In genomic region chr3:101351834-101352233, GRCh38 we compare ENCODE assay signal across 24 cellular contexts. TPM values are rescaled to one million over a fixed set of nuclear protein-coding genes. Genes with fewer than 3 reads are reported as not detected.
A peak's percentile ranks its signal among the peaks of the same experiment; 100 is the strongest.
DNase-seq lines count a peak whose midpoint lies in the region; ATAC-seq, FAIRE-seq and TF ChIP-seq lines count a peak whose summit lies in the region.
"Had no signal": no experiment of that assay in that cellular context is flagged by ENCODE, and none has a peak within 500 bp of the region (broad histone marks: within the 10 kb centered on the region; RNA-seq: fewer than 3 reads in every experiment).

No MANE protein-coding gene starts in this region.

- H3K4me3 ChIP-seq in Karpas-422 (ENCODE audit: low read length) = 0 out of 2 replicates have a peak overlapping the region, but pooled peaks have one; percentile 21
- no peak overlapping the region for H3K4me3 ChIP-seq in CD8-positive, alpha-beta memory T cell (ENCODE audit: low read length)
- H3K4me3 ChIP-seq: hepatocyte, suprapubic skin had no signal

- ATAC-seq in WTC11 = no peak
- ATAC-seq: foreskin keratinocyte, SK-N-SH treated with all-trans-retinoic acid at 6 μM for 48 hours had no signal

- no peaks in the 10 kb centered on the region for H3K27me3 Mint-ChIP-seq in WTC11 (ENCODE audit: low read depth)
- no peaks in the 10 kb centered on the region for H3K27me3 Mint-ChIP-seq in CD8-positive, alpha-beta memory T cell
- H3K27me3 Mint-ChIP-seq: dendritic cell treated with granulocyte-macrophage colony-stimulating factor and Interleukin-4, amounts not matched to agents 40 ng/mL and 50 ng/mL, for 4 days had no signal

- POLR2A ChIA-PET in WTC11 (lab: Charles Lee) = no interaction called here
- POLR2A ChIA-PET in CD8-positive, alpha-beta memory T cell (lab: Charles Lee) = no interaction called here

- H4K20me1 ChIP-seq in Karpas-422 (ENCODE audit: insufficient read depth, low read depth, low read length) = no peaks in the 10 kb centered on the region

- TF ChIP-seq CTCF in WTC11 (IDR thresholded peaks at IDR 0.05) = no peak

- no peak overlapping the region for H2AFZ ChIP-seq in Karpas-422 (ENCODE audit: low read length)
- H2AFZ ChIP-seq: hepatocyte had no signal

- CTCF ChIA-PET in WTC11 (lab: Charles Lee) = no interaction called here
- CTCF ChIA-PET in CD8-positive, alpha-beta memory T cell (lab: Charles Lee) = no interaction called here

- no peaks in the 10 kb centered on the region for H3K9me2 ChIP-seq in Karpas-422 (replicated peaks; ENCODE audit: insufficient read depth, low read length)

- 0 out of 2 replicates have a peak overlapping the region, but pooled peaks have one; percentile 17 for H3K9ac ChIP-seq in Karpas-422 (ENCODE audit: low read length)

- H3K4me1 ChIP-seq in Karpas-422 (ENCODE audit: low read length) = peaks cover 12% of the 10 kb centered on the region
- no peaks in the 10 kb centered on the region for H3K4me1 ChIP-seq in CD8-positive, alpha-beta memory T cell (ENCODE audit: insufficient read depth, low read length)
- H3K4me1 ChIP-seq: foreskin keratinocyte, suprapubic skin had no signal

- no peaks in the 10 kb centered on the region for H3K4me1 Mint-ChIP-seq in WTC11
- H3K4me1 Mint-ChIP-seq in CD8-positive, alpha-beta memory T cell = no peaks in the 10 kb centered on the region

- no peaks in the 10 kb centered on the region for H3K36me3 ChIP-seq in Karpas-422 (ENCODE audit: insufficient read depth, low read length)
- no peaks in the 10 kb centered on the region for H3K36me3 ChIP-seq in CD8-positive, alpha-beta memory T cell (ENCODE audit: insufficient read depth, low read length)

- H3K27me3 ChIP-seq in Karpas-422 (ENCODE audit: low read length) = no peaks in the 10 kb centered on the region
- H3K27me3 ChIP-seq in CD8-positive, alpha-beta memory T cell (ENCODE audit: insufficient read depth, low read length, poor library complexity, severe bottlenecking) = no peaks in the 10 kb centered on the region
- H3K27me3 ChIP-seq: foreskin keratinocyte, hepatocyte, suprapubic skin had no signal

- H3K9me3 ChIP-seq in Karpas-422 (ENCODE audit: low read length) = no peaks in the 10 kb centered on the region
- no peaks in the 10 kb centered on the region for H3K9me3 ChIP-seq in CD8-positive, alpha-beta memory T cell (ENCODE audit: low read length)
- H3K9me3 ChIP-seq: suprapubic skin had no signal

- H3K36me3 Mint-ChIP-seq in WTC11 = no peaks in the 10 kb centered on the region
- H3K36me3 Mint-ChIP-seq in CD8-positive, alpha-beta memory T cell = peaks cover 6 to 42% (median 23%) of the 10 kb centered on the region in 3 donors

- peak; percentile 68 for FAIRE-seq in islet of Langerhans (lab: Jason Lieb, UNC)
- FAIRE-seq: urothelium cell line had no signal

- peak overlapping the region; percentile 48 for H3K4me2 ChIP-seq in Karpas-422 (ENCODE audit: low read depth, low read length, poor library complexity, severe bottlenecking)
- H3K4me2 ChIP-seq: hepatocyte had no signal

- no peak overlapping the region for H3K27ac ChIP-seq in Karpas-422 (ENCODE audit: low read length)
- H3K27ac ChIP-seq in CD8-positive, alpha-beta memory T cell (ENCODE audit: low read depth, low read length) = no peak overlapping the region
- H3K27ac ChIP-seq: foreskin keratinocyte, hepatocyte, RWPE1, suprapubic skin had no signal

- H3K79me2 ChIP-seq in Karpas-422 (ENCODE audit: low read length) = no peaks in the 10 kb centered on the region
- H3K79me2 ChIP-seq: hepatocyte had no signal

- DNase-seq in EL (peak; percentile 9), Karpas-422 (peak; percentile 58), amniotic epithelial cell (ENCODE audit: low read depth) (peak; percentile 12), retina (no peak), occipital lobe (lab: John Stamatoyannopoulos, UW) (no peak), WTC11 (ENCODE audit: low spot score) (no peak)
- no peak for DNase-seq in CD8-positive, alpha-beta memory T cell
- DNase-seq: activated CD4-positive, CD25-positive, alpha-beta regulatory T cell; activated T-cell treated with anti-CD3 and anti-CD28 coated beads, Interleukin-2, amount 50 U/mL, for 1 hour; foreskin keratinocyte; GF-D8; islet precursor cell; NCI-H1092 treated with DMSO at 0.1 percent for 48 hours; NCI-H2081; NK-92 treated with Interleukin-12 subunit alpha and Interleukin-12 subunit beta, amount 100 ng/mL, for 24 hours; T-helper 9 cell had no signal

- no peak overlapping the region for H3K27ac Mint-ChIP-seq in WTC11
- peak overlapping the region in 1 of 8 donors; percentile 6 for H3K27ac Mint-ChIP-seq in CD8-positive, alpha-beta memory T cell
- H3K27ac Mint-ChIP-seq: CD14-positive monocyte; dendritic cell treated with granulocyte-macrophage colony-stimulating factor and Interleukin-4, amounts not matched to agents 40 ng/mL and 50 ng/mL, for 4 days had no signal

- no peaks in the 10 kb centered on the region for H3K9me3 Mint-ChIP-seq in WTC11
- H3K9me3 Mint-ChIP-seq in CD8-positive, alpha-beta memory T cell = no peaks in the 10 kb centered on the region
- H3K9me3 Mint-ChIP-seq: dendritic cell treated with granulocyte-macrophage colony-stimulating factor and Interleukin-4, amounts not matched to agents 40 ng/mL and 50 ng/mL, for 4 days had no signal

- H3K4me3 Mint-ChIP-seq in WTC11 = no peak overlapping the region
- no peak overlapping the region for H3K4me3 Mint-ChIP-seq in CD8-positive, alpha-beta memory T cell
- H3K4me3 Mint-ChIP-seq: CD14-positive monocyte; dendritic cell treated with granulocyte-macrophage colony-stimulating factor and Interleukin-4, amounts not matched to agents 40 ng/mL and 50 ng/mL, for 4 days had no signal

TF ChIP-seq in WTC11, 78 proteins besides CTCF, POLR2A, EP300 and RAD21 (continues in another document):
- TF ChIP-seq ZNF232 (CRISPR knock-in tag; IDR thresholded peaks at IDR 0.05) (no peak), RORB (CRISPR knock-in tag; IDR thresholded peaks at IDR 0.05) (no peak), TEAD4 (CRISPR knock-in tag; IDR thresholded peaks at IDR 0.05) (no peak), NFYB (CRISPR knock-in tag; conservative IDR thresholded peaks at IDR 0.05; ENCODE audit: low read depth) (no peak), ZNF423 (CRISPR knock-in tag; IDR thresholded peaks at IDR 0.05) (no peak), TCF7 (CRISPR knock-in tag; IDR thresholded peaks at IDR 0.05; ENCODE audit: low read depth) (no peak), ZSCAN18 (CRISPR knock-in tag; IDR thresholded peaks at IDR 0.05) (no peak), ZNF532 (CRISPR knock-in tag; IDR thresholded peaks at IDR 0.05; ENCODE audit: borderline replicate concordance) (no peak), ZNF671 (CRISPR knock-in tag; IDR thresholded peaks at IDR 0.05) (no peak), E2F4 (CRISPR knock-in tag; IDR thresholded peaks at IDR 0.05; ENCODE audit: borderline replicate concordance, low read depth) (no peak), ZNF416 (CRISPR knock-in tag; IDR thresholded peaks at IDR 0.05) (no peak), GABPB1 (CRISPR knock-in tag; IDR thresholded peaks at IDR 0.05) (no peak)

RNA-seq across cellular contexts. Expression of gene IMPG2, which starts 31.5 kb away (rescaled TPM):
- 0.32 and 0.45 TPM in 2 replicates for total RNA-seq in Karpas-422 (2014; rRNA removed; shearing (Covaris generic); ENCODE audit: low replicate concordance)
- total RNA-seq in occipital lobe (3.0 TPM), WTC11 (2021) (0.02 to 0.09 TPM (median 0.04 TPM) in 3 replicates)
- under 1 TPM; 0.11 to 0.20 TPM for total RNA-seq in CD8-positive, alpha-beta memory T cell
- polyA plus RNA-seq in CD8-positive, alpha-beta memory T cell = not detected
- polyA plus RNA-seq: hepatocyte had no signal

Comparison
In these comparisons a context has a peak if more than half of its experiments do, and no peak if none do; other contexts are left out.
1. DNase-seq: peak in EL (single experiment), Karpas-422 (single experiment) and amniotic epithelial cell (single experiment); none in retina (single experiment), occipital lobe (single experiment), WTC11 (single experiment) and CD8-positive, alpha-beta memory T cell (0 of 5).